8 cellular contexts compared by ENCODE assay signal in genomic region chr6:10722820-10723651, GRCh38. TPM values are rescaled to one million over a fixed set of nuclear protein-coding genes. Genes with fewer than 3 reads are reported as not detected.
DNase-seq lines count a peak whose midpoint lies in the region; ATAC-seq and TF ChIP-seq lines count a peak whose summit lies in the region.

TMEM14C (plus strand) TSS chr6:10723070; CDS start chr6:10724614, 1,544 bp downstream.

- H3K9me3 ChIP-seq in left lung = peaks cover 0 to 9% of the 10 kb centered on the region in 2 donors

- intact Hi-C loops in dendritic cell treated with granulocyte-macrophage colony-stimulating factor and Interleukin-4, amounts not matched to agents 40 ng/mL and 50 ng/mL, for 4 days (cut with micrococcal nuclease) = loop anchor here (1.0 kb wide), 1 partner anchor 24 kb away; the partner anchor contains the start of gene TMEM14B
- intact Hi-C loops in left lung (cut with DNase I) = no loop called here

- peak within 1 kb of the TSS; percentile 61 for H3K4me3 ChIP-seq in BJ (ENCODE audit: low read depth, low read length)
- H3K4me3 ChIP-seq in left lung = peak within 1 kb of the TSS; percentile 57 to 65

- H3K4me1 Mint-ChIP-seq in dendritic cell treated with granulocyte-macrophage colony-stimulating factor and Interleukin-4, amounts not matched to agents 40 ng/mL and 50 ng/mL, for 4 days (ENCODE audit: low read depth) = peaks cover 53% of the 10 kb centered on the region

- CTCF ChIA-PET in BJ (lab: Yijun Ruan, JAX) = interaction anchor here (0.6 to 3.7 kb wide), 4 partner anchors 10 to 332 kb away, joined by 3 to 12 read pairs (median 4); no protein-coding TSS in a partner anchor

- H3K4me3 Mint-ChIP-seq in dendritic cell treated with granulocyte-macrophage colony-stimulating factor and Interleukin-4, amounts not matched to agents 40 ng/mL and 50 ng/mL, for 4 days = peak within 1 kb of the TSS; percentile 93

- peaks cover 39% of the 10 kb centered on the region for H3K36me3 Mint-ChIP-seq in dendritic cell treated with granulocyte-macrophage colony-stimulating factor and Interleukin-4, amounts not matched to agents 40 ng/mL and 50 ng/mL, for 4 days (ENCODE audit: low read depth)

- ATAC-seq in GM19324 (IDR thresholded peaks at IDR 0.05; ENCODE audit: low FRiP score, unreplicated experiment) = peak; percentile 98
- peak; percentile 93 for ATAC-seq in HG03469 (IDR thresholded peaks at IDR 0.05; ENCODE audit: unreplicated experiment)
- ATAC-seq in left lung = peak; percentile 98

- POLR2A ChIA-PET in BJ (lab: Charles Lee) = interaction anchor here (0.6 kb wide), 1 partner anchor 29 kb away, joined by 3 read pairs; the partner anchor contains the start of genes C6orf52 and PAK1IP1

- H3K27me3 Mint-ChIP-seq in dendritic cell treated with granulocyte-macrophage colony-stimulating factor and Interleukin-4, amounts not matched to agents 40 ng/mL and 50 ng/mL, for 4 days = no peaks in the 10 kb centered on the region

- TF ChIP-seq CTCF in BJ (IDR thresholded peaks at IDR 0.05; ENCODE audit: insufficient read depth, low read depth, low read length) (no peak), left lung (IDR thresholded peaks at IDR 0.05) (no peak)

- peak within 1 kb of the TSS; percentile 97 for H3K27ac Mint-ChIP-seq in dendritic cell treated with granulocyte-macrophage colony-stimulating factor and Interleukin-4, amounts not matched to agents 40 ng/mL and 50 ng/mL, for 4 days

- DNase-seq in BJ (ENCODE audit: low read depth) (peak; percentile 94), NCI-H526 treated with DMSO at 0.1 percent for 48 hours (lab: John Stamatoyannopoulos, UW) (peak; percentile 94), left lung (peak; percentile 99 to 100)
- peak; percentile 61 to 86 for DNase-seq in activated CD4-positive, alpha-beta T cell treated with anti-CD3 and anti-CD28 coated beads, Interleukin-2, amount 50 U/mL, for 24 hours (ENCODE audit: low read depth in 1 of 2, low spot score in 1 of 2)
- DNase-seq in stimulated activated CD4-positive, alpha-beta T cell treated with anti-CD3 and anti-CD28 coated beads, Interleukin-2, amount 100 ng/mL, for 48 hours = peak; percentile 82 to 85

- H3K9me3 Mint-ChIP-seq in dendritic cell treated with granulocyte-macrophage colony-stimulating factor and Interleukin-4, amounts not matched to agents 40 ng/mL and 50 ng/mL, for 4 days = peaks cover 15% of the 10 kb centered on the region

- H3K4me1 ChIP-seq in left lung = peaks cover 10 to 42% of the 10 kb centered on the region in 2 donors

- H3K36me3 ChIP-seq in BJ (ENCODE audit: control insufficient read depth, insufficient read depth, low read length) = peaks cover 8% of the 10 kb centered on the region
- H3K36me3 ChIP-seq in left lung = peaks cover 0 to 14% of the 10 kb centered on the region in 2 donors

- H3K27me3 ChIP-seq in BJ (ENCODE audit: control insufficient read depth, insufficient read depth, low read length) (no peaks in the 10 kb centered on the region), left lung (no peaks in the 10 kb centered on the region)

- H3K27ac ChIP-seq in left lung = peak within 1 kb of the TSS; percentile 86 to 87

RNA-seq across cellular contexts. Expression of gene TMEM14C, which starts in this region (rescaled TPM):
- polyA plus RNA-seq in BJ (2011; rRNA removed) = 210 and 226 TPM in 2 replicates
- polyA minus RNA-seq in BJ (2011; rRNA and poly(A)+ RNA removed) = 37.5 and 45.8 TPM in 2 replicates
- total RNA-seq in left lung = 10 to 100 TPM; 81.8 to 99.5 TPM

Comparison
In these comparisons a context has a peak if more than half of its experiments do, and no peak if none do; other contexts are left out.
1. Peak in every context shown above with its lines: DNase-seq, ATAC-seq, H3K4me3 ChIP-seq and H3K27ac ChIP-seq.